Comparison of ENCODE assay signal across 1 cellular context in the genomic region with DNA sequence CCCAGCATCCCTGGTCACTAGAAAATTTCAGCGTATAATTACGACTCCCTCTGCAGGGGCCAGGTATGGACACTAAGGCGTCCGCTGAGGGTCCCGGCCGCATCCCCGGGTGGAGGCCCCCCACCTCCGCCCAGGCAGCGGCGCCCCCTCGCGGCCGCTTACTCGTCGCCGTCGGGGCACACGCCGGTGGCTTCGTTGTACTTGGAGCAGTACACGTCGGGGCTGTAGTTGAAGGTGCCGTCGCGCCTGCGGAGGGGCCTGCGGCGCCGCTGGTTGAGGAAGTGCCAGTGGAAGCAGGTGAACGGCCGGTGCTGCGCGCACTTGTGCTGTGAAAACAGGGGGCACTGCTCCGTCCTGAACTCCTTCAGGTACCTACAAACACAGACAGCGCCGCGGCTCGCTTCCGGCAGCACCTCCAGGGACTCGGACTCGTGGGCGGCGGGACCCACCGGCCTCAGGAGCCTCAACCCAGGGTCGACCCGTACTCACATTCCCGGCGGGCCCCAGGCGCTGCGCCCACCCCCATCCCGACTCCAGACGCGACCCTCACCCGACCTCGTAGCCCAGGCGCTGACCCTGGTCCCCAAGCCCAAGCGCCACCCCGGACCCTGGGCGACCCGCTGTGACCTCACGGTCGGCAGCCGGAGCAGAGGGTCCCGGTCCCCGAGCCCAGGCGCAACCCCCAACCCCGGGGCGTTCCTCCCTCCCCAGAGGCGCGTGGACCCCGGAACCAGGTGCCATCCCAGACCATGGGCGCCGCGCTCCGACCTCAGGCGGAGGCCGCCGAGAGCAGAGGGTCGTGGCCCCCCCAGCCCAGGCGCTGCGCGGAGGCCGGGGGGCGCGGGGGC.
TF ChIP-seq lines count a peak whose summit lies in the region.

No MANE protein-coding gene starts in this region.

TF ChIP-seq in HEK293, 187 proteins besides CTCF, POLR2A, EP300 and RAD21 (continued from another document and continues in another):
- TF ChIP-seq, protein P1, sequence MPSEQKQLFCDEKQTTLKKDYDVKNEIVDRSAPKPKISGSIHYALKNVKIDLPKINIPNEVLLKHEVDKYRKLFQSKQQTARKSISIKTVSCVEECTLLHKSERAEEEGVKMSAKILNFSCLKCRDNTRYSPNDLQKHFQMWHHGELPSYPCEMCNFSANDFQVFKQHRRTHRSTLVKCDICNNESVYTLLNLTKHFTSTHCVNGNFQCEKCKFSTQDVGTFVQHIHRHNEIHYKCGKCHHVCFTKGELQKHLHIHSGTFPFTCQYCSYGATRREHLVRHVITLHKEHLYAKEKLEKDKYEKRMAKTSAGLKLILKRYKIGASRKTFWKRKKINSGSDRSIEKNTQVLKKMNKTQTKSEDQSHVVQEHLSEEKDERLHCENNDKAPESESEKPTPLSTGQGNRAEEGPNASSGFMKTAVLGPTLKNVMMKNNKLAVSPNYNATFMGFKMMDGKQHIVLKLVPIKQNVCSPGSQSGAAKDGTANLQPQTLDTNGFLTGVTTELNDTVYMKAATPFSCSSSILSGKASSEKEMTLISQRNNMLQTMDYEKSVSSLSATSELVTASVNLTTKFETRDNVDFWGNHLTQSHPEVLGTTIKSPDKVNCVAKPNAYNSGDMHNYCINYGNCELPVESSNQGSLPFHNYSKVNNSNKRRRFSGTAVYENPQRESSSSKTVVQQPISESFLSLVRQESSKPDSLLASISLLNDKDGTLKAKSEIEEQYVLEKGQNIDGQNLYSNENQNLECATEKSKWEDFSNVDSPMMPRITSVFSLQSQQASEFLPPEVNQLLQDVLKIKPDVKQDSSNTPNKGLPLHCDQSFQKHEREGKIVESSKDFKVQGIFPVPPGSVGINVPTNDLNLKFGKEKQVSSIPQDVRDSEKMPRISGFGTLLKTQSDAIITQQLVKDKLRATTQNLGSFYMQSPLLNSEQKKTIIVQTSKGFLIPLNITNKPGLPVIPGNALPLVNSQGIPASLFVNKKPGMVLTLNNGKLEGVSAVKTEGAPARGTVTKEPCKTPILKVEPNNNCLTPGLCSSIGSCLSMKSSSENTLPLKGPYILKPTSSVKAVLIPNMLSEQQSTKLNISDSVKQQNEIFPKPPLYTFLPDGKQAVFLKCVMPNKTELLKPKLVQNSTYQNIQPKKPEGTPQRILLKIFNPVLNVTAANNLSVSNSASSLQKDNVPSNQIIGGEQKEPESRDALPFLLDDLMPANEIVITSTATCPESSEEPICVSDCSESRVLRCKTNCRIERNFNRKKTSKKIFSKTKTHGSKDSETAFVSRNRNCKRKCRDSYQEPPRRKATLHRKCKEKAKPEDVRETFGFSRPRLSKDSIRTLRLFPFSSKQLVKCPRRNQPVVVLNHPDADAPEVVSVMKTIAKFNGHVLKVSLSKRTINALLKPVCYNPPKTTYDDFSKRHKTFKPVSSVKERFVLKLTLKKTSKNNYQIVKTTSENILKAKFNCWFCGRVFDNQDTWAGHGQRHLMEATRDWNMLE (tag by site-specific recombination; conservative IDR thresholded peaks at IDR 0.05; ENCODE audit: low read depth), result no peak
- TF ChIP-seq OSR2 (tag by site-specific recombination; IDR thresholded peaks at IDR 0.05), result no peak
- no peak for TF ChIP-seq ZNF132 (tag by site-specific recombination; IDR thresholded peaks at IDR 0.05; ENCODE audit: borderline replicate concordance)
- no peak for TF ChIP-seq ZNF558 (tag by site-specific recombination; IDR thresholded peaks at IDR 0.05)
- TF ChIP-seq, protein P2, sequence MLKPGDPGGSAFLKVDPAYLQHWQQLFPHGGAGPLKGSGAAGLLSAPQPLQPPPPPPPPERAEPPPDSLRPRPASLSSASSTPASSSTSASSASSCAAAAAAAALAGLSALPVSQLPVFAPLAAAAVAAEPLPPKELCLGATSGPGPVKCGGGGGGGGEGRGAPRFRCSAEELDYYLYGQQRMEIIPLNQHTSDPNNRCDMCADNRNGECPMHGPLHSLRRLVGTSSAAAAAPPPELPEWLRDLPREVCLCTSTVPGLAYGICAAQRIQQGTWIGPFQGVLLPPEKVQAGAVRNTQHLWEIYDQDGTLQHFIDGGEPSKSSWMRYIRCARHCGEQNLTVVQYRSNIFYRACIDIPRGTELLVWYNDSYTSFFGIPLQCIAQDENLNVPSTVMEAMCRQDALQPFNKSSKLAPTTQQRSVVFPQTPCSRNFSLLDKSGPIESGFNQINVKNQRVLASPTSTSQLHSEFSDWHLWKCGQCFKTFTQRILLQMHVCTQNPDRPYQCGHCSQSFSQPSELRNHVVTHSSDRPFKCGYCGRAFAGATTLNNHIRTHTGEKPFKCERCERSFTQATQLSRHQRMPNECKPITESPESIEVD (tag by site-specific recombination; IDR thresholded peaks at IDR 0.05), result no peak
- TF ChIP-seq ZNF549 (tag by site-specific recombination; IDR thresholded peaks at IDR 0.05), result no peak
- no peak for TF ChIP-seq ZNF571 (tag by site-specific recombination; IDR thresholded peaks at IDR 0.05)
- TF ChIP-seq ZNF777 (tag by site-specific recombination; IDR thresholded peaks at IDR 0.05; ENCODE audit: borderline replicate concordance), result peak; percentile 99
- TF ChIP-seq, protein P3, sequence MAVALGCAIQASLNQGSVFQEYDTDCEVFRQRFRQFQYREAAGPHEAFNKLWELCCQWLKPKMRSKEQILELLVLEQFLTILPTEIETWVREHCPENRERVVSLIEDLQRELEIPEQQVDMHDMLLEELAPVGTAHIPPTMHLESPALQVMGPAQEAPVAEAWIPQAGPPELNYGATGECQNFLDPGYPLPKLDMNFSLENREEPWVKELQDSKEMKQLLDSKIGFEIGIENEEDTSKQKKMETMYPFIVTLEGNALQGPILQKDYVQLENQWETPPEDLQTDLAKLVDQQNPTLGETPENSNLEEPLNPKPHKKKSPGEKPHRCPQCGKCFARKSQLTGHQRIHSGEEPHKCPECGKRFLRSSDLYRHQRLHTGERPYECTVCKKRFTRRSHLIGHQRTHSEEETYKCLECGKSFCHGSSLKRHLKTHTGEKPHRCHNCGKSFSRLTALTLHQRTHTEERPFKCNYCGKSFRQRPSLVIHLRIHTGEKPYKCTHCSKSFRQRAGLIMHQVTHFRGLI (tag by site-specific recombination; IDR thresholded peaks at IDR 0.05), result no peak
- TF ChIP-seq ZNF157 (tag by site-specific recombination; IDR thresholded peaks at IDR 0.05), result no peak
- no peak for TF ChIP-seq ZNF544 (tag by site-specific recombination; IDR thresholded peaks at IDR 0.05)
- no peak for TF ChIP-seq ZNF785 (tag by site-specific recombination; IDR thresholded peaks at IDR 0.05)
- no peak for TF ChIP-seq IKZF3 (tag by site-specific recombination; IDR thresholded peaks at IDR 0.05)
- no peak for TF ChIP-seq SP2 (tag by site-specific recombination; IDR thresholded peaks at IDR 0.05)
- no peak for TF ChIP-seq ZNF664 (tag by site-specific recombination; IDR thresholded peaks at IDR 0.05)
- TF ChIP-seq ZSCAN23 (tag by site-specific recombination; IDR thresholded peaks at IDR 0.05), result no peak
- TF ChIP-seq GFI1B (tag by site-specific recombination; IDR thresholded peaks at IDR 0.05), result no peak
- TF ChIP-seq ZBTB7A (tag by site-specific recombination; IDR thresholded peaks at IDR 0.05; ENCODE audit: low read depth), result peak; percentile 24; the same call in 1 of the 2 replicates
- TF ChIP-seq, protein P4, sequence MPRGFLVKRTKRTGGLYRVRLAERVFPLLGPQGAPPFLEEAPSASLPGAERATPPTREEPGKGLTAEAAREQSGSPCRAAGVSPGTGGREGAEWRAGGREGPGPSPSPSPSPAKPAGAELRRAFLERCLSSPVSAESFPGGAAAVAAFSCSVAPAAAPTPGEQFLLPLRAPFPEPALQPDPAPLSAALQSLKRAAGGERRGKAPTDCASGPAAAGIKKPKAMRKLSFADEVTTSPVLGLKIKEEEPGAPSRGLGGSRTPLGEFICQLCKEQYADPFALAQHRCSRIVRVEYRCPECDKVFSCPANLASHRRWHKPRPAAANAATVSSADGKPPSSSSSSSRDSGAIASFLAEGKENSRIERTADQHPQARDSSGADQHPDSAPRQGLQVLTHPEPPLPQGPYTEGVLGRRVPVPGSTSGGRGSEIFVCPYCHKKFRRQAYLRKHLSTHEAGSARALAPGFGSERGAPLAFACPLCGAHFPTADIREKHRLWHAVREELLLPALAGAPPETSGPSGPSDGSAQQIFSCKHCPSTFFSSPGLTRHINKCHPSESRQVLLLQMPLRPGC (tag by site-specific recombination; IDR thresholded peaks at IDR 0.05), result 0 out of 2 replicates have a peak, but pooled peaks have one; percentile 14
- TF ChIP-seq, protein P5, sequence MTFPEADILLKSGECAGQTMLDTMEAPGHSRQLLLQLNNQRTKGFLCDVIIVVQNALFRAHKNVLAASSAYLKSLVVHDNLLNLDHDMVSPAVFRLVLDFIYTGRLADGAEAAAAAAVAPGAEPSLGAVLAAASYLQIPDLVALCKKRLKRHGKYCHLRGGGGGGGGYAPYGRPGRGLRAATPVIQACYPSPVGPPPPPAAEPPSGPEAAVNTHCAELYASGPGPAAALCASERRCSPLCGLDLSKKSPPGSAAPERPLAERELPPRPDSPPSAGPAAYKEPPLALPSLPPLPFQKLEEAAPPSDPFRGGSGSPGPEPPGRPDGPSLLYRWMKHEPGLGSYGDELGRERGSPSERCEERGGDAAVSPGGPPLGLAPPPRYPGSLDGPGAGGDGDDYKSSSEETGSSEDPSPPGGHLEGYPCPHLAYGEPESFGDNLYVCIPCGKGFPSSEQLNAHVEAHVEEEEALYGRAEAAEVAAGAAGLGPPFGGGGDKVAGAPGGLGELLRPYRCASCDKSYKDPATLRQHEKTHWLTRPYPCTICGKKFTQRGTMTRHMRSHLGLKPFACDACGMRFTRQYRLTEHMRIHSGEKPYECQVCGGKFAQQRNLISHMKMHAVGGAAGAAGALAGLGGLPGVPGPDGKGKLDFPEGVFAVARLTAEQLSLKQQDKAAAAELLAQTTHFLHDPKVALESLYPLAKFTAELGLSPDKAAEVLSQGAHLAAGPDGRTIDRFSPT (tag by site-specific recombination; IDR thresholded peaks at IDR 0.05), result no peak
- TF ChIP-seq, protein P6, sequence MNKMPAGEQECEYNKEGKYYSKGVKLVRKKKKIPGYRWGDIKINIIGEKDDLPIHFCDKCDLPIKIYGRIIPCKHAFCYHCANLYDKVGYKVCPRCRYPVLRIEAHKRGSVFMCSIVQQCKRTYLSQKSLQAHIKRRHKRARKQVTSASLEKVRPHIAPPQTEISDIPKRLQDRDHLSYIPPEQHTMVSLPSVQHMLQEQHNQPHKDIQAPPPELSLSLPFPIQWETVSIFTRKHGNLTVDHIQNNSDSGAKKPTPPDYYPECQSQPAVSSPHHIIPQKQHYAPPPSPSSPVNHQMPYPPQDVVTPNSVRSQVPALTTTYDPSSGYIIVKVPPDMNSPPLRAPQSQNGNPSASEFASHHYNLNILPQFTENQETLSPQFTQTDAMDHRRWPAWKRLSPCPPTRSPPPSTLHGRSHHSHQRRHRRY (tag by site-specific recombination; IDR thresholded peaks at IDR 0.05), result no peak
- no peak for TF ChIP-seq ZNF274 (IDR thresholded peaks at IDR 0.05; ENCODE audit: low read length)
- no peak for TF ChIP-seq ZNF274 (tag by site-specific recombination; IDR thresholded peaks at IDR 0.05; ENCODE audit: borderline replicate concordance)
- TF ChIP-seq, protein P7, sequence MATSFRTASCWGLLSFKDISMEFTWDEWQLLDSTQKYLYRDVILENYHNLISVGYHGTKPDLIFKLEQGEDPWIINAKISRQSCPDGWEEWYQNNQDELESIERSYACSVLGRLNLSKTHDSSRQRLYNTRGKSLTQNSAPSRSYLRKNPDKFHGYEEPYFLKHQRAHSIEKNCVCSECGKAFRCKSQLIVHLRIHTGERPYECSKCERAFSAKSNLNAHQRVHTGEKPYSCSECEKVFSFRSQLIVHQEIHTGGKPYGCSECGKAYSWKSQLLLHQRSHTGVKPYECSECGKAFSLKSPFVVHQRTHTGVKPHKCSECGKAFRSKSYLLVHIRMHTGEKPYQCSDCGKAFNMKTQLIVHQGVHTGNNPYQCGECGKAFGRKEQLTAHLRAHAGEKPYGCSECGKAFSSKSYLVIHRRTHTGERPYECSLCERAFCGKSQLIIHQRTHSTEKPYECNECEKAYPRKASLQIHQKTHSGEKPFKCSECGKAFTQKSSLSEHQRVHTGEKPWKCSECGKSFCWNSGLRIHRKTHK (tag by site-specific recombination; IDR thresholded peaks at IDR 0.05), result no peak
- TF ChIP-seq ZNF514 (tag by site-specific recombination; IDR thresholded peaks at IDR 0.05), result no peak
- no peak for TF ChIP-seq ZNF175 (tag by site-specific recombination; IDR thresholded peaks at IDR 0.05)
- TF ChIP-seq, protein P8, sequence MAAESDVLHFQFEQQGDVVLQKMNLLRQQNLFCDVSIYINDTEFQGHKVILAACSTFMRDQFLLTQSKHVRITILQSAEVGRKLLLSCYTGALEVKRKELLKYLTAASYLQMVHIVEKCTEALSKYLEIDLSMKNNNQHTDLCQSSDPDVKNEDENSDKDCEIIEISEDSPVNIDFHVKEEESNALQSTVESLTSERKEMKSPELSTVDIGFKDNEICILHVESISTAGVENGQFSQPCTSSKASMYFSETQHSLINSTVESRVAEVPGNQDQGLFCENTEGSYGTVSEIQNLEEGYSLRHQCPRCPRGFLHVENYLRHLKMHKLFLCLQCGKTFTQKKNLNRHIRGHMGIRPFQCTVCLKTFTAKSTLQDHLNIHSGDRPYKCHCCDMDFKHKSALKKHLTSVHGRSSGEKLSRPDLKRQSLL (tag by site-specific recombination; IDR thresholded peaks at IDR 0.05), result no peak
- no peak for TF ChIP-seq PRDM1 (tag by site-specific recombination; IDR thresholded peaks at IDR 0.05)
- TF ChIP-seq ZNF837 (tag by site-specific recombination; IDR thresholded peaks at IDR 0.05), result no peak
- TF ChIP-seq HOXC10 (CRISPR knock-in tag; IDR thresholded peaks at IDR 0.05), result no peak
- no peak for TF ChIP-seq ZNF660 (tag by site-specific recombination; IDR thresholded peaks at IDR 0.05)
- TF ChIP-seq, protein P9, sequence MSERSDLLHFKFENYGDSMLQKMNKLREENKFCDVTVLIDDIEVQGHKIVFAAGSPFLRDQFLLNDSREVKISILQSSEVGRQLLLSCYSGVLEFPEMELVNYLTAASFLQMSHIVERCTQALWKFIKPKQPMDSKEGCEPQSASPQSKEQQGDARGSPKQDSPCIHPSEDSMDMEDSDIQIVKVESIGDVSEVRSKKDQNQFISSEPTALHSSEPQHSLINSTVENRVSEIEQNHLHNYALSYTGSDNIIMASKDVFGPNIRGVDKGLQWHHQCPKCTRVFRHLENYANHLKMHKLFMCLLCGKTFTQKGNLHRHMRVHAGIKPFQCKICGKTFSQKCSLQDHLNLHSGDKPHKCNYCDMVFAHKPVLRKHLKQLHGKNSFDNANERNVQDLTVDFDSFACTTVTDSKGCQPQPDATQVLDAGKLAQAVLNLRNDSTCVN (tag by site-specific recombination; optimal IDR thresholded peaks at IDR 0.05), result peak; percentile 57
- no peak for TF ChIP-seq ZNF202 (tag by site-specific recombination; IDR thresholded peaks at IDR 0.05; ENCODE audit: borderline replicate concordance)
- no peak for TF ChIP-seq SETDB1 (IDR thresholded peaks at IDR 0.05; ENCODE audit: insufficient read length, low read length)
- TF ChIP-seq ZNF747 (tag by site-specific recombination; IDR thresholded peaks at IDR 0.05), result no peak
- no peak for TF ChIP-seq ZNF23 (tag by site-specific recombination; IDR thresholded peaks at IDR 0.05; ENCODE audit: borderline replicate concordance)
- TF ChIP-seq ZNF677 (tag by site-specific recombination; IDR thresholded peaks at IDR 0.05), result no peak
- no peak for TF ChIP-seq YY1 (tag by site-specific recombination; IDR thresholded peaks at IDR 0.05)
- peak; percentile 67 for TF ChIP-seq GLIS2 (tag by site-specific recombination; IDR thresholded peaks at IDR 0.05)
- TF ChIP-seq ZNF768 (tag by site-specific recombination; IDR thresholded peaks at IDR 0.05), result no peak
- no peak for TF ChIP-seq KLF1 (tag by site-specific recombination; IDR thresholded peaks at IDR 0.05)
- no peak for TF ChIP-seq ZBTB21 (tag by site-specific recombination; IDR thresholded peaks at IDR 0.05)
